Comparison of ENCODE assay signal across 13 cellular contexts in the genomic region with DNA sequence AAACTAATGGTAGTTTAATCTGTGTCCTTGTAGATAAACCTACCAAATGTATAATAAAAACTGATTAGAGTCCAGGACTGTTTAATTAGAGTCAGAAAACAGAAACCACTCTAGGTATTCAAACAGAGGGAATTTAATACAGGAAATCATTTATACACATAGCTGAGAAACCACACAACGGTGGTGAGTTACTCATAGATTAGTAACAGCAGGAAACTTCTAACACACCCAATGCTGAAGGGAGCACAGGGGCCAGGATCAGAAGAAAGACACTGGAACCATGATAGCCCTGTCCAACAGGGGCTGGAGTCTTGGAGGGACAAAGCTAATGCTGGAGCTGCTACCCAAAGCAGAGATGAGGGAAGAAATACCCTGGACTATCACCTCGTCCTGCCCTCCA.
DNase-seq lines count a peak whose midpoint lies in the region.
"Had no signal": no experiment of that assay in that cellular context is flagged by ENCODE, and none has a peak within 500 bp of the region (broad histone marks: within the 10 kb centered on the region; RNA-seq: fewer than 3 reads in every experiment).

No MANE protein-coding gene starts in this region.

- intact Hi-C loops in CD4-positive, alpha-beta memory T cell (cut with micrococcal nuclease) = no loop called here

- no peaks in the 10 kb centered on the region for H3K4me1 ChIP-seq in CD4-positive, alpha-beta memory T cell (ENCODE audit: insufficient read depth, low read length)

- no peaks in the 10 kb centered on the region for H3K4me1 Mint-ChIP-seq in CD4-positive, alpha-beta memory T cell
- H3K4me1 Mint-ChIP-seq: activated CD4-positive, alpha-beta memory T cell treated with anti-CD3 and anti-CD28 coated beads, Interleukin-2, amount 10 ng/mL, durations not matched to agents 7 days and 5 days had no signal

- H3K36me3 Mint-ChIP-seq in CD4-positive, alpha-beta memory T cell = no peaks in the 10 kb centered on the region

- DNase-seq in GM04504 (ENCODE audit: low read depth) (peak; percentile 54), RKO (ENCODE audit: low spot score) (peak; percentile 34), epithelial cell of prostate (ENCODE audit: low read depth, low spot score) (peak; percentile 79), renal cortical epithelial cell (ENCODE audit: low read depth) (peak; percentile 73), middle frontal gyrus (ENCODE audit: extremely low spot score, low spot score) (no peak), globus pallidus (ENCODE audit: low spot score) (no peak)
- no peak for DNase-seq in CD4-positive, alpha-beta memory T cell
- DNase-seq in stimulated activated CD4-positive, alpha-beta T cell treated with anti-CD3 and anti-CD28 coated beads, Interleukin-2, amount 100 ng/mL, for 24 hours = no peak
- DNase-seq: activated CD4-positive, alpha-beta memory T cell treated with anti-CD3 and anti-CD28 coated beads, Interleukin-2, amount 10 ng/mL, durations not matched to agents 7 days and 5 days; central memory CD4-positive, alpha-beta T cell; NCI-H1436 treated with DMSO at 0.1 percent for 48 hours; T-helper 9 cell had no signal

- POLR2A ChIA-PET in CD4-positive, alpha-beta memory T cell (lab: Charles Lee; ENCODE audit: partially characterized antibody) = no interaction called here

- H3K4me3 Mint-ChIP-seq in CD4-positive, alpha-beta memory T cell = no peak overlapping the region
- H3K4me3 Mint-ChIP-seq: activated CD4-positive, alpha-beta memory T cell treated with anti-CD3 and anti-CD28 coated beads, Interleukin-2, amount 10 ng/mL, durations not matched to agents 7 days and 5 days had no signal

- no peaks in the 10 kb centered on the region for H3K36me3 ChIP-seq in CD4-positive, alpha-beta memory T cell (ENCODE audit: insufficient read depth, low read length)

- no peak overlapping the region for H3K4me3 ChIP-seq in CD4-positive, alpha-beta memory T cell (ENCODE audit: low read length in 2 of 2)
- H3K4me3 ChIP-seq: smooth muscle cell had no signal

- H3K9me3 ChIP-seq in CD4-positive, alpha-beta memory T cell (ENCODE audit: control insufficient read depth in 1 of 2, low read length in 2 of 2) = no peaks in the 10 kb centered on the region

- H3K27me3 ChIP-seq in CD4-positive, alpha-beta memory T cell (ENCODE audit: insufficient read depth, low read length) = no peaks in the 10 kb centered on the region

- CTCF ChIA-PET in CD4-positive, alpha-beta memory T cell (lab: Charles Lee; ENCODE audit: partially characterized antibody) = interaction anchor here (1.2 kb wide), 1 partner anchor 22 kb away, joined by 3 read pairs; no protein-coding TSS in a partner anchor

- no peak overlapping the region for H3K27ac Mint-ChIP-seq in CD4-positive, alpha-beta memory T cell
- H3K27ac Mint-ChIP-seq: activated CD4-positive, alpha-beta memory T cell treated with anti-CD3 and anti-CD28 coated beads, Interleukin-2, amount 10 ng/mL, durations not matched to agents 7 days and 5 days had no signal

- peaks cover 0 to 9% (median 4%) of the 10 kb centered on the region in 8 donors for H3K9me3 Mint-ChIP-seq in CD4-positive, alpha-beta memory T cell
- H3K9me3 Mint-ChIP-seq: activated CD4-positive, alpha-beta memory T cell treated with anti-CD3 and anti-CD28 coated beads, Interleukin-2, amount 10 ng/mL, durations not matched to agents 7 days and 5 days had no signal

- peaks cover 0 to 2% of the 10 kb centered on the region in 2 donors for H3K27me3 Mint-ChIP-seq in CD4-positive, alpha-beta memory T cell
- H3K27me3 Mint-ChIP-seq: activated CD4-positive, alpha-beta memory T cell treated with anti-CD3 and anti-CD28 coated beads, Interleukin-2, amount 10 ng/mL, durations not matched to agents 7 days and 5 days had no signal

- H3K27ac ChIP-seq in epithelial cell of prostate = peak overlapping the region; percentile 87
- H3K27ac ChIP-seq in CD4-positive, alpha-beta memory T cell (ENCODE audit: low read depth, low read length) = no peak overlapping the region

Comparison
In these comparisons a context has a peak if more than half of its experiments do, and no peak if none do; other contexts are left out.
1. DNase-seq: peak in GM04504 (single experiment), RKO (single experiment), epithelial cell of prostate (single experiment) and renal cortical epithelial cell (single experiment); none in CD4-positive, alpha-beta memory T cell (0 of 5), middle frontal gyrus (single experiment), stimulated activated CD4-positive, alpha-beta T cell treated with anti-CD3 and anti-CD28 coated beads, Interleukin-2, amount 100 ng/mL, for 24 hours (0 of 2) and globus pallidus (single experiment).